Comparison of ENCODE assay signal across 21 cellular contexts in the genomic region with DNA sequence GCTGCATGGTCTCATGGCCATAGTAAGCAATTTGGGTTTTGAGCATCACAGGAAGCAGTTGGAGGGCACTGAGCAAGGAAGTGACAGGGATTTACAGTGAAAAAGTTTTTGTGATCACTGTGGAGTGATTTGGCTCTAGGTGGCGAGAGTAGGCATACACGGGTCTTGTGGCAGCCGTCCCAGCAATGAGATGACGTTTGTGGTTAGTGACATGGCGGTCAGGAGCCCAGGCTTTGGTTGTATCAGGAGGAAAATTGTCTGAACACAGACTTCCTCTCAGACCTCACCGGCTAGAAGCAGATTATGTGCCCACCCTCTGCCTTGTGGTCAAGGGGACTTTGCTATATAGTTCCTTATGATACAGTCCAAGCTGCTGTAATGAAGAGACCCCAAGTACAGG. TPM values are rescaled to one million over a fixed set of nuclear protein-coding genes. Genes with fewer than 3 reads are reported as not detected.
DNase-seq lines count a peak whose midpoint lies in the region; ATAC-seq, FAIRE-seq and TF ChIP-seq lines count a peak whose summit lies in the region.
"Had no signal": no experiment of that assay in that cellular context is flagged by ENCODE, and none has a peak within 500 bp of the region (broad histone marks: within the 10 kb centered on the region; RNA-seq: fewer than 3 reads in every experiment).

No MANE protein-coding gene starts in this region.

- peaks cover 40 to 62% (median 54%) of the 10 kb centered on the region in 3 donors for H3K4me1 ChIP-seq in pancreas

- H3K4me1 Mint-ChIP-seq in T-helper 1 cell treated with Interleukin-12 subunit alpha and Interleukin-12 subunit beta and Interleukin-4 antibody, amounts not matched to agents 30 μg/mL and 1 μg/mL, for 36 hours (ENCODE audit: low read depth), result peaks cover 27% of the 10 kb centered on the region
- peaks cover 36% of the 10 kb centered on the region for H3K4me1 Mint-ChIP-seq in activated naive CD8-positive, alpha-beta T cell treated with anti-CD3 and anti-CD28 coated beads, Interleukin-2, amount 50 U/mL, for 24 hours

- FAIRE-seq in pancreas (lab: Jason Lieb, UNC), result no peak
- FAIRE-seq: A204.1, frontal cortex, small intestine had no signal

- H3K36me3 ChIP-seq in KOPT-K1 (ENCODE audit: insufficient read depth, low read length), result peaks cover 31% of the 10 kb centered on the region
- no peaks in the 10 kb centered on the region for H3K36me3 ChIP-seq in pancreas

- H3K27me3 ChIP-seq in pancreas, result no peaks in the 10 kb centered on the region
- H3K27me3 ChIP-seq: colonic mucosa, tibial nerve had no signal

- no peaks in the 10 kb centered on the region for H3K27me3 Mint-ChIP-seq in T-helper 1 cell treated with Interleukin-12 subunit alpha and Interleukin-12 subunit beta and Interleukin-4 antibody, amounts not matched to agents 30 μg/mL and 1 μg/mL, for 36 hours (ENCODE audit: low read depth)
- no peaks in the 10 kb centered on the region for H3K27me3 Mint-ChIP-seq in activated naive CD8-positive, alpha-beta T cell treated with anti-CD3 and anti-CD28 coated beads, Interleukin-2, amount 50 U/mL, for 24 hours

- H3K4me3 Mint-ChIP-seq in T-helper 1 cell treated with Interleukin-12 subunit alpha and Interleukin-12 subunit beta and Interleukin-4 antibody, amounts not matched to agents 30 μg/mL and 1 μg/mL, for 36 hours, result no peak overlapping the region
- H3K4me3 Mint-ChIP-seq in activated naive CD8-positive, alpha-beta T cell treated with anti-CD3 and anti-CD28 coated beads, Interleukin-2, amount 50 U/mL, for 24 hours, result no peak overlapping the region
- H3K4me3 Mint-ChIP-seq: CD14-positive monocyte had no signal

- H3K4me3 ChIP-seq in pancreas, result no peak overlapping the region
- H3K4me3 ChIP-seq: colonic mucosa, tibial nerve had no signal

- TF ChIP-seq CTCF in pancreas (IDR thresholded peaks at IDR 0.05), result no peak

- H3K27ac Mint-ChIP-seq in T-helper 1 cell treated with Interleukin-12 subunit alpha and Interleukin-12 subunit beta and Interleukin-4 antibody, amounts not matched to agents 30 μg/mL and 1 μg/mL, for 36 hours, result peak overlapping the region; percentile 46
- peak overlapping the region; percentile 7 for H3K27ac Mint-ChIP-seq in activated naive CD8-positive, alpha-beta T cell treated with anti-CD3 and anti-CD28 coated beads, Interleukin-2, amount 50 U/mL, for 24 hours

- no peak for ATAC-seq in activated naive CD8-positive, alpha-beta T cell treated with anti-CD3 and anti-CD28 coated beads, Interleukin-2, amount 50 U/mL, for 24 hours
- ATAC-seq in pancreas (no peak), HG03175 (IDR thresholded peaks at IDR 0.05; ENCODE audit: unreplicated experiment) (no peak)

- peaks cover 12% of the 10 kb centered on the region for H3K36me3 Mint-ChIP-seq in T-helper 1 cell treated with Interleukin-12 subunit alpha and Interleukin-12 subunit beta and Interleukin-4 antibody, amounts not matched to agents 30 μg/mL and 1 μg/mL, for 36 hours (ENCODE audit: low read depth)
- H3K36me3 Mint-ChIP-seq in activated naive CD8-positive, alpha-beta T cell treated with anti-CD3 and anti-CD28 coated beads, Interleukin-2, amount 50 U/mL, for 24 hours (ENCODE audit: low read depth), result peaks cover 8% of the 10 kb centered on the region

- no peaks in the 10 kb centered on the region for H3K9me3 Mint-ChIP-seq in T-helper 1 cell treated with Interleukin-12 subunit alpha and Interleukin-12 subunit beta and Interleukin-4 antibody, amounts not matched to agents 30 μg/mL and 1 μg/mL, for 36 hours
- no peaks in the 10 kb centered on the region for H3K9me3 Mint-ChIP-seq in activated naive CD8-positive, alpha-beta T cell treated with anti-CD3 and anti-CD28 coated beads, Interleukin-2, amount 50 U/mL, for 24 hours

- DNase-seq in T-helper 1 cell, result no peak
- DNase-seq in activated naive CD8-positive, alpha-beta T cell treated with anti-CD3 and anti-CD28 coated beads, Interleukin-2, amount 50 U/mL, for 24 hours, result no peak
- DNase-seq in pancreas, result peak in 1 of 6 donors; percentile 41
- no peak for DNase-seq in OCI-M2 (lab: John Stamatoyannopoulos, UW; ENCODE audit: unreplicated experiment)
- no peak for DNase-seq in nucleus accumbens (lab: John Stamatoyannopoulos, UW)
- DNase-seq: activated CD4-positive, alpha-beta T cell treated with anti-CD3 and anti-CD28 coated beads for 48 hours; activated T-cell treated with anti-CD3 and anti-CD28 coated beads, Interleukin-2, amount 50 U/mL, for 48 hours; colonic mucosa; NCI-H1417 treated with DMSO at 0.1 percent for 48 hours; small intestine had no signal

- no peaks in the 10 kb centered on the region for H3K9me3 ChIP-seq in KOPT-K1 (ENCODE audit: insufficient read depth, low read length, poor library complexity, severe bottlenecking)
- H3K9me3 ChIP-seq in pancreas, result no peaks in the 10 kb centered on the region
- H3K9me3 ChIP-seq: colonic mucosa, tibial nerve had no signal

- intact Hi-C loops in pancreas (cut with DNase I), result no loop called here

- H3K27ac ChIP-seq in KOPT-K1 (ENCODE audit: low read depth, low read length, poor library complexity, severe bottlenecking) (peak overlapping the region; percentile 84), pancreas (peak overlapping the region; percentile 85 to 95 (median 94))
- H3K27ac ChIP-seq: colonic mucosa, KMS-11, tibial nerve had no signal

- WGBS in pancreas, 2 donors, result 30 to 32% methylated on average over 6 of the region's 6 CpGs

RNA-seq across cellular contexts. Expression of a gene that starts 3.3 kb away (rescaled TPM):
- total RNA-seq in pancreas, result 10 to 100 TPM; 27.9 to 47.9 (median 32.5) TPM
- 10 to 100 TPM; 67.5 to 99.0 TPM for polyA plus RNA-seq in pancreas

RNA-seq across cellular contexts. Expression of a gene that starts 23.3 kb away (rescaled TPM):
- total RNA-seq in pancreas, result 10 to 100 TPM; 22.1 to 41.9 (median 25.6) TPM
- 10 to 100 TPM; 13.6 to 31.1 TPM for polyA plus RNA-seq in pancreas

RNA-seq across cellular contexts. Expression of a gene that starts 31.4 kb away (rescaled TPM):
- not detected for total RNA-seq in pancreas
- polyA plus RNA-seq in pancreas, result not detected
- total RNA-seq: colonic mucosa; lower leg skin; posterior vena cava; T-helper 1 cell treated with Interleukin-12 subunit alpha and Interleukin-12 subunit beta and Interleukin-4 antibody, amounts not matched to agents 30 ng/mL and 1 ng/mL, for 36 hours; tibial nerve had no signal
- polyA plus RNA-seq: CD14-positive monocyte, small intestine had no signal

RNA-seq across cellular contexts. Expression of a gene that starts 53.2 kb away (rescaled TPM):
- total RNA-seq in pancreas, result not detected
- polyA plus RNA-seq in pancreas, result under 1 TPM in 1 of 2 donors, not detected in 1; 0.07 TPM
- total RNA-seq: colonic mucosa; frontal cortex; lower leg skin; posterior vena cava; T-helper 1 cell treated with Interleukin-12 subunit alpha and Interleukin-12 subunit beta and Interleukin-4 antibody, amounts not matched to agents 30 ng/mL and 1 ng/mL, for 36 hours; tibial nerve had no signal
- polyA plus RNA-seq: CD14-positive monocyte, small intestine had no signal

RNA-seq across cellular contexts. Expression of a gene that starts 57.7 kb away (rescaled TPM):
- total RNA-seq in pancreas, result not detected
- not detected for polyA plus RNA-seq in pancreas
- total RNA-seq: colonic mucosa; frontal cortex; lower leg skin; posterior vena cava; T-helper 1 cell treated with Interleukin-12 subunit alpha and Interleukin-12 subunit beta and Interleukin-4 antibody, amounts not matched to agents 30 ng/mL and 1 ng/mL, for 36 hours; tibial nerve had no signal
- polyA plus RNA-seq: CD14-positive monocyte, small intestine had no signal
